ENCODE assay signal across 32 cellular contexts in genomic region chr6:148839044-148839443, GRCh38.
"Had no signal": no experiment of that assay in that cellular context is flagged by ENCODE, and none has a peak within 500 bp of the region (broad histone marks: within the 10 kb centered on the region; RNA-seq: fewer than 3 reads in every experiment).

No MANE protein-coding gene starts in this region.

- H3K36me3 Mint-ChIP-seq: activated naive CD4-positive, alpha-beta T cell treated with anti-CD3 and anti-CD28 coated beads, Interleukin-2, amount 10 ng/mL, durations not matched to agents 7 days and 5 days; activated naive CD8-positive, alpha-beta T cell; brain; WTC11 had no signal

- DNase-seq: activated CD4-positive, alpha-beta T cell treated with anti-CD3 and anti-CD28 coated beads for 36 hours; activated CD4-positive, alpha-beta T cell treated with anti-CD3 and anti-CD28 coated beads, Interleukin-2, amount 10 ng/mL, durations not matched to agents 7 days and 5 days; activated CD4-positive, alpha-beta T cell treated with anti-CD3 and anti-CD28 coated beads, Interleukin-2, amount 50 U/mL, for 48 hours; activated CD8-positive, alpha-beta T cell treated with anti-CD3 and anti-CD28 coated beads, Interleukin-2, amount 10 ng/mL, durations not matched to agents 7 days and 5 days; activated naive CD4-positive, alpha-beta T cell treated with anti-CD3 and anti-CD28 coated beads, Interleukin-2, amount 10 ng/mL, durations not matched to agents 7 days and 5 days; activated naive CD8-positive, alpha-beta T cell treated with anti-CD3 and anti-CD28 coated beads, Interleukin-2, amount 50 U/mL, for 24 hours; activated T-cell treated with anti-CD3 and anti-CD28 coated beads, Interleukin-2, amount 50 U/mL, for 24 hours; anterior cingulate cortex; central memory CD4-positive, alpha-beta T cell; MM.1S; MV-4-11; NCI-H1092; NCI-H146; NCI-H187; NCI-H2029 treated with DMSO at 0.1 percent for 48 hours; NCI-H2107; NCI-H2171; NCI-H510A; NCI-H526; NCI-H748 treated with DMSO at 0.1 percent for 48 hours; NK-92 treated with Interleukin-12 subunit alpha and Interleukin-12 subunit beta, amount 100 ng/mL, for 24 hours; OCI-M1; Right ventricle myocardium superior had no signal

- H3K27me3 Mint-ChIP-seq: activated CD4-positive, alpha-beta T cell treated with anti-CD3 and anti-CD28 coated beads for 36 hours; activated CD4-positive, alpha-beta T cell treated with anti-CD3 and anti-CD28 coated beads, Interleukin-2, amount 10 ng/mL, durations not matched to agents 7 days and 5 days; activated naive CD8-positive, alpha-beta T cell; activated naive CD8-positive, alpha-beta T cell treated with anti-CD3 and anti-CD28 coated beads, Interleukin-2, amount 50 U/mL, for 24 hours; activated T-cell treated with anti-CD3 and anti-CD28 coated beads, Interleukin-2, amount 50 U/mL, for 24 hours had no signal

- FAIRE-seq: bronchial epithelial cell had no signal

- H3K27ac Mint-ChIP-seq: activated CD4-positive, alpha-beta T cell treated with anti-CD3 and anti-CD28 coated beads for 36 hours; activated CD4-positive, alpha-beta T cell treated with anti-CD3 and anti-CD28 coated beads, Interleukin-2, amount 10 ng/mL, durations not matched to agents 7 days and 5 days; activated CD8-positive, alpha-beta T cell treated with anti-CD3 and anti-CD28 coated beads, Interleukin-2, amount 10 ng/mL, durations not matched to agents 7 days and 5 days; activated naive CD4-positive, alpha-beta T cell treated with anti-CD3 and anti-CD28 coated beads, Interleukin-2, amount 10 ng/mL, durations not matched to agents 7 days and 5 days; activated naive CD8-positive, alpha-beta T cell; activated naive CD8-positive, alpha-beta T cell treated with anti-CD3 and anti-CD28 coated beads, Interleukin-2, amount 50 U/mL, for 24 hours; activated T-cell treated with anti-CD3 and anti-CD28 coated beads, Interleukin-2, amount 50 U/mL, for 24 hours; brain; T-helper 1 cell treated with Interleukin-12 subunit alpha and Interleukin-12 subunit beta and Interleukin-4 antibody, amounts not matched to agents 30 μg/mL and 1 μg/mL, for 36 hours; T-helper 2 cell treated with Interferon-gamma antibody and Interleukin-4, amounts not matched to agents 5 μg/mL and 100 μg/mL, for 36 hours had no signal

- ATAC-seq: activated CD4-positive, CD25-positive, alpha-beta regulatory T cell treated with anti-CD3 and anti-CD28 coated beads, Interleukin-2, amount 50 U/mL, for 24 hours; activated CD8-positive, alpha-beta T cell treated with anti-CD3 and anti-CD28 coated beads, Interleukin-2, amount 10 ng/mL, durations not matched to agents 7 days and 5 days; activated naive CD8-positive, alpha-beta T cell treated with anti-CD3 and anti-CD28 coated beads, Interleukin-2, amount 50 U/mL, for 24 hours; WTC11 had no signal

- H3K27ac ChIP-seq: KMS-11, SK-N-MC had no signal

- H3K4me2 ChIP-seq: KMS-11 had no signal

- H3K4me3 Mint-ChIP-seq: activated CD4-positive, alpha-beta T cell treated with anti-CD3 and anti-CD28 coated beads for 36 hours; activated CD4-positive, alpha-beta T cell treated with anti-CD3 and anti-CD28 coated beads, Interleukin-2, amount 10 ng/mL, durations not matched to agents 7 days and 5 days; activated CD8-positive, alpha-beta T cell treated with anti-CD3 and anti-CD28 coated beads, Interleukin-2, amount 10 ng/mL, durations not matched to agents 7 days and 5 days; activated naive CD4-positive, alpha-beta T cell treated with anti-CD3 and anti-CD28 coated beads, Interleukin-2, amount 10 ng/mL, durations not matched to agents 7 days and 5 days; activated naive CD8-positive, alpha-beta T cell; activated naive CD8-positive, alpha-beta T cell treated with anti-CD3 and anti-CD28 coated beads, Interleukin-2, amount 50 U/mL, for 24 hours; activated T-cell treated with anti-CD3 and anti-CD28 coated beads, Interleukin-2, amount 50 U/mL, for 24 hours; brain; T-helper 1 cell treated with Interleukin-12 subunit alpha and Interleukin-12 subunit beta and Interleukin-4 antibody, amounts not matched to agents 30 μg/mL and 1 μg/mL, for 36 hours; T-helper 2 cell treated with Interferon-gamma antibody and Interleukin-4, amounts not matched to agents 5 μg/mL and 100 μg/mL, for 36 hours; WTC11 had no signal

- H3K9me3 Mint-ChIP-seq: activated CD4-positive, alpha-beta T cell treated with anti-CD3 and anti-CD28 coated beads, Interleukin-2, amount 10 ng/mL, durations not matched to agents 7 days and 5 days; activated naive CD4-positive, alpha-beta T cell treated with anti-CD3 and anti-CD28 coated beads, Interleukin-2, amount 10 ng/mL, durations not matched to agents 7 days and 5 days; activated naive CD8-positive, alpha-beta T cell treated with anti-CD3 and anti-CD28 coated beads, Interleukin-2, amount 50 U/mL, for 24 hours; activated T-cell treated with anti-CD3 and anti-CD28 coated beads, Interleukin-2, amount 50 U/mL, for 24 hours; brain; T-helper 1 cell treated with Interleukin-12 subunit alpha and Interleukin-12 subunit beta and Interleukin-4 antibody, amounts not matched to agents 30 μg/mL and 1 μg/mL, for 36 hours; T-helper 2 cell treated with Interferon-gamma antibody and Interleukin-4, amounts not matched to agents 5 μg/mL and 100 μg/mL, for 36 hours; WTC11 had no signal

- H3K9ac ChIP-seq: KMS-11 had no signal

- H3K4me1 Mint-ChIP-seq: activated naive CD4-positive, alpha-beta T cell treated with anti-CD3 and anti-CD28 coated beads, Interleukin-2, amount 10 ng/mL, durations not matched to agents 7 days and 5 days had no signal

- H3K4me3 ChIP-seq: SK-N-MC had no signal
